17 cellular contexts compared by ENCODE assay signal in genomic region chr10:46251857-46252847, GRCh38. TPM values are rescaled to one million over a fixed set of nuclear protein-coding genes. Genes with fewer than 3 reads are reported as not detected.
DNase-seq lines count a peak whose midpoint lies in the region; ATAC-seq, FAIRE-seq and TF ChIP-seq lines count a peak whose summit lies in the region.
"Had no signal": no experiment of that assay in that cellular context is flagged by ENCODE, and none has a peak within 500 bp of the region (broad histone marks: within the 10 kb centered on the region; RNA-seq: fewer than 3 reads in every experiment).

No MANE protein-coding gene starts in this region.

- no peaks in the 10 kb centered on the region for H3K9me3 Mint-ChIP-seq in activated CD8-positive, alpha-beta T cell treated with anti-CD3 and anti-CD28 coated beads, Interleukin-2, amount 10 ng/mL, durations not matched to agents 7 days and 5 days (ENCODE audit: insufficient read depth)
- H3K9me3 Mint-ChIP-seq in activated CD8-positive, alpha-beta T cell treated with anti-CD3 and anti-CD28 coated beads for 36 hours = no peaks in the 10 kb centered on the region
- H3K9me3 Mint-ChIP-seq in stimulated activated effector memory CD8-positive, alpha-beta T cell treated with anti-CD3 and anti-CD28 coated beads, Interleukin-12 subunit alpha, Interleukin-12 subunit beta, amount 100 ng/mL, for 72 hours = no peaks in the 10 kb centered on the region

- peak; percentile 12 for DNase-seq in activated CD8-positive, alpha-beta T cell treated with anti-CD3 and anti-CD28 coated beads, Interleukin-2, amount 10 ng/mL, durations not matched to agents 7 days and 5 days
- no peak for DNase-seq in activated CD8-positive, alpha-beta T cell treated with anti-CD3 and anti-CD28 coated beads for 36 hours
- DNase-seq in coronary artery (ENCODE audit: low spot score) = peak; percentile 57
- DNase-seq in left ventricle myocardium superior = peak; percentile 66
- DNase-seq in stimulated activated effector memory CD8-positive, alpha-beta T cell treated with anti-CD3 and anti-CD28 coated beads, Interleukin-12 subunit alpha, Interleukin-12 subunit beta, amount 100 ng/mL, for 72 hours (ENCODE audit: low spot score in 2 of 2) = peak in 1 of 2 donors; percentile 42
- no peak for DNase-seq in frontal cortex (ENCODE audit: low spot score in 2 of 2)
- no peak for DNase-seq in A172 (ENCODE audit: low spot score)
- DNase-seq: EL, H7, Karpas-422, NCI-H1105 treated with DMSO at 0.1 percent for 48 hours, NCI-H2029, NCI-H510A treated with DMSO at 0.1 percent for 48 hours had no signal

- H3K27ac Mint-ChIP-seq in activated CD8-positive, alpha-beta T cell treated with anti-CD3 and anti-CD28 coated beads, Interleukin-2, amount 10 ng/mL, durations not matched to agents 7 days and 5 days = no peak overlapping the region
- H3K27ac Mint-ChIP-seq in activated CD8-positive, alpha-beta T cell treated with anti-CD3 and anti-CD28 coated beads for 36 hours = no peak overlapping the region
- peak overlapping the region; percentile 69 for H3K27ac Mint-ChIP-seq in stimulated activated effector memory CD8-positive, alpha-beta T cell treated with anti-CD3 and anti-CD28 coated beads, Interleukin-12 subunit alpha, Interleukin-12 subunit beta, amount 100 ng/mL, for 72 hours

- H3K4me1 Mint-ChIP-seq in activated CD8-positive, alpha-beta T cell treated with anti-CD3 and anti-CD28 coated beads, Interleukin-2, amount 10 ng/mL, durations not matched to agents 7 days and 5 days (ENCODE audit: low read depth) = peaks cover 10% of the 10 kb centered on the region
- peaks cover 13% of the 10 kb centered on the region for H3K4me1 Mint-ChIP-seq in activated CD8-positive, alpha-beta T cell treated with anti-CD3 and anti-CD28 coated beads for 36 hours (ENCODE audit: low read depth)
- peaks cover 17% of the 10 kb centered on the region for H3K4me1 Mint-ChIP-seq in stimulated activated effector memory CD8-positive, alpha-beta T cell treated with anti-CD3 and anti-CD28 coated beads, Interleukin-12 subunit alpha, Interleukin-12 subunit beta, amount 100 ng/mL, for 72 hours

- H3K36me3 Mint-ChIP-seq in activated CD8-positive, alpha-beta T cell treated with anti-CD3 and anti-CD28 coated beads, Interleukin-2, amount 10 ng/mL, durations not matched to agents 7 days and 5 days (ENCODE audit: low read depth) = peaks cover 23% of the 10 kb centered on the region
- H3K36me3 Mint-ChIP-seq in activated CD8-positive, alpha-beta T cell treated with anti-CD3 and anti-CD28 coated beads for 36 hours (ENCODE audit: low read depth) = no peaks in the 10 kb centered on the region
- no peaks in the 10 kb centered on the region for H3K36me3 Mint-ChIP-seq in stimulated activated effector memory CD8-positive, alpha-beta T cell treated with anti-CD3 and anti-CD28 coated beads, Interleukin-12 subunit alpha, Interleukin-12 subunit beta, amount 100 ng/mL, for 72 hours

- H3K27me3 Mint-ChIP-seq in activated CD8-positive, alpha-beta T cell treated with anti-CD3 and anti-CD28 coated beads, Interleukin-2, amount 10 ng/mL, durations not matched to agents 7 days and 5 days (ENCODE audit: low read depth) = no peaks in the 10 kb centered on the region
- H3K27me3 Mint-ChIP-seq in activated CD8-positive, alpha-beta T cell treated with anti-CD3 and anti-CD28 coated beads for 36 hours = no peaks in the 10 kb centered on the region

- POLR2A ChIA-PET in activated CD8-positive, alpha-beta T cell treated with anti-CD3 and anti-CD28 coated beads, Interleukin-2, amount 10 ng/mL, durations not matched to agents 7 days and 5 days (lab: Charles Lee) = no interaction called here
- POLR2A ChIA-PET in activated CD8-positive, alpha-beta T cell treated with anti-CD3 and anti-CD28 coated beads for 36 hours (lab: Charles Lee) = no interaction called here

- TF ChIP-seq CTCF in activated CD8-positive, alpha-beta T cell treated with anti-CD3 and anti-CD28 coated beads for 36 hours (IDR thresholded peaks at IDR 0.05) = no peak
- no peak for TF ChIP-seq CTCF in coronary artery (IDR thresholded peaks at IDR 0.05)

- no peak overlapping the region for H3K4me3 Mint-ChIP-seq in activated CD8-positive, alpha-beta T cell treated with anti-CD3 and anti-CD28 coated beads, Interleukin-2, amount 10 ng/mL, durations not matched to agents 7 days and 5 days
- no peak overlapping the region for H3K4me3 Mint-ChIP-seq in activated CD8-positive, alpha-beta T cell treated with anti-CD3 and anti-CD28 coated beads for 36 hours
- no peak overlapping the region for H3K4me3 Mint-ChIP-seq in stimulated activated effector memory CD8-positive, alpha-beta T cell treated with anti-CD3 and anti-CD28 coated beads, Interleukin-12 subunit alpha, Interleukin-12 subunit beta, amount 100 ng/mL, for 72 hours

- H3K4me3 ChIP-seq in coronary artery = no peak overlapping the region
- H3K4me3 ChIP-seq: BLaER1 had no signal

- CTCF ChIA-PET in activated CD8-positive, alpha-beta T cell treated with anti-CD3 and anti-CD28 coated beads, Interleukin-2, amount 10 ng/mL, durations not matched to agents 7 days and 5 days (lab: Charles Lee) = interaction anchor here (1.2 kb wide), 1 partner anchor 24 kb away, joined by 3 read pairs; no protein-coding TSS in a partner anchor
- CTCF ChIA-PET in activated CD8-positive, alpha-beta T cell treated with anti-CD3 and anti-CD28 coated beads for 36 hours (lab: Charles Lee) = interaction anchor here (0.9 kb wide), 1 partner anchor 17 kb away, joined by 4 read pairs; no protein-coding TSS in a partner anchor

- H3K27ac ChIP-seq in coronary artery = no peak overlapping the region
- H3K27ac ChIP-seq: 22Rv1, BLaER1 had no signal

- intact Hi-C loops in activated CD8-positive, alpha-beta T cell treated with anti-CD3 and anti-CD28 coated beads for 36 hours (cut with micrococcal nuclease) = no loop called here
- intact Hi-C loops in left ventricle myocardium superior (cut with micrococcal nuclease) = no loop called here

- FAIRE-seq in frontal cortex (lab: Jason Lieb, UNC) = no peak
- FAIRE-seq: RCC 7860 had no signal

- ATAC-seq in activated CD8-positive, alpha-beta T cell treated with anti-CD3 and anti-CD28 coated beads, Interleukin-2, amount 10 ng/mL, durations not matched to agents 7 days and 5 days = no peak
- no peak for ATAC-seq in activated CD8-positive, alpha-beta T cell treated with anti-CD3 and anti-CD28 coated beads for 36 hours
- ATAC-seq in left ventricle myocardium superior = peak; percentile 87
- no peak for ATAC-seq in stimulated activated effector memory CD8-positive, alpha-beta T cell treated with anti-CD3 and anti-CD28 coated beads, Interleukin-12 subunit alpha, Interleukin-12 subunit beta, amount 100 ng/mL, for 72 hours
- ATAC-seq in GM18517 (IDR thresholded peaks at IDR 0.05; ENCODE audit: unreplicated experiment) = no peak

RNA-seq across cellular contexts. Expression of gene ANTXRL, which starts 34.6 kb away (rescaled TPM):
- not detected for total RNA-seq in activated CD8-positive, alpha-beta T cell treated with anti-CD3 and anti-CD28 coated beads, Interleukin-2, amount 10 ng/mL, durations not matched to agents 7 days and 5 days
- not detected for total RNA-seq in activated CD8-positive, alpha-beta T cell treated with anti-CD3 and anti-CD28 coated beads for 36 hours
- total RNA-seq in left ventricle myocardium superior (not detected), frontal cortex (not detected)
- total RNA-seq in A172 (2014; rRNA removed; shearing (Covaris generic)) = 1.8 TPM in 1 of 2 replicates, not detected in the other
- total RNA-seq: H7 had no signal

Comparison
In these comparisons a context has a peak if more than half of its experiments do, and no peak if none do; other contexts are left out.
1. DNase-seq: peak in activated CD8-positive, alpha-beta T cell treated with anti-CD3 and anti-CD28 coated beads, Interleukin-2, amount 10 ng/mL, durations not matched to agents 7 days and 5 days (single experiment), coronary artery (single experiment) and left ventricle myocardium superior (single experiment); none in activated CD8-positive, alpha-beta T cell treated with anti-CD3 and anti-CD28 coated beads for 36 hours (single experiment), frontal cortex (0 of 2) and A172 (single experiment).